15 cellular contexts compared by ENCODE assay signal in the genomic region with DNA sequence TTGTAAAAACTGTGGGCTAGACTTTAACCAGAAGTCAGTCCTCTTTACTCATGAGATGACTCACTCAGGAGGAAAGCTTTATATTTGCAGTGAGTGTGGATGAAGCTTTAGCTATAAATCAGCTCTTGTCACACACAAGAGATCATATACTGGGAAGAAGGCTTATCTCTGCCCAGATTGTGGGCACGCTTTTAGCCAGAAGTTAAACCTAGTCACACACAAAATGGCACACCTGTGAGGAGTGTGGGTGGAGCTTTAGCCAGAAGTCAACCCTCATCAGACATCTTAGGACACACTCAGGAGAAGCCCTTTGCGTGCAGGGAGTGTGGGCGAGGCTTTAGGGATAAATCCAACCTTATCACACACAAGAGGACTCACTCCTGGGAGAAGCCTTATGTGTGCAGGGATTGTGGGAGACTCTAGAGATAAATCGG.
DNase-seq lines count a peak whose midpoint lies in the region; TF ChIP-seq lines count a peak whose summit lies in the region.
"Had no signal": no experiment of that assay in that cellular context is flagged by ENCODE, and none has a peak within 500 bp of the region (broad histone marks: within the 10 kb centered on the region; RNA-seq: fewer than 3 reads in every experiment).

No MANE protein-coding gene starts in this region.

- peak overlapping the region; percentile 49 for H2AK5ac ChIP-seq in mesenchymal stem cell (ENCODE audit: low read length, severe bottlenecking)

- no peak overlapping the region for H3K4me2 ChIP-seq in mesenchymal stem cell (ENCODE audit: low read length, poor library complexity, severe bottlenecking)

- H2BK12ac ChIP-seq in mesenchymal stem cell (ENCODE audit: low read length in 2 of 2) = peak overlapping the region in 1 of 2 experiments; percentile 77

- H3K18ac ChIP-seq in mesenchymal stem cell (ENCODE audit: low read depth in 1 of 2, low read length in 2 of 2) = peak overlapping the region in 1 of 2 experiments; percentile 6

- no CpG with 5 or more reads among the region's 4 CpGs for WGBS in mesenchymal stem cell
- WGBS in testis, 2 donors = 72 to 79% methylated on average over 4 of the region's 4 CpGs

- no peaks in the 10 kb centered on the region for H3K79me1 ChIP-seq in mesenchymal stem cell (replicated peaks; ENCODE audit: low read length, poor library complexity, severe bottlenecking)

- H3K4ac ChIP-seq in mesenchymal stem cell (ENCODE audit: low read depth in 1 of 2, low read length in 2 of 2) = peak overlapping the region in 1 of 2 experiments; percentile 11

- in situ Hi-C loops in brain microvascular endothelial cell (cut with HindIII; ENCODE audit: low pct_ligation_motif_present, low sequenced_read_pairs) = no loop called here
- in situ Hi-C loops in HAP-1 (cut with MboI; ENCODE audit: low sequenced_read_pairs) = no loop called here

- H2AFZ ChIP-seq in mesenchymal stem cell (ENCODE audit: low read depth, low read length) = no peak overlapping the region

- no peak overlapping the region for H3K23ac ChIP-seq in mesenchymal stem cell (ENCODE audit: low read length in 2 of 2)

- H4K91ac ChIP-seq in mesenchymal stem cell (ENCODE audit: low read length) = no peak overlapping the region

- H3K27ac ChIP-seq in brain microvascular endothelial cell (no peak overlapping the region), mesenchymal stem cell (ENCODE audit: low read length, poor library complexity, severe bottlenecking) (no peak overlapping the region), testis (no peak overlapping the region)
- H3K27ac ChIP-seq: HL-60, sigmoid colon, SJSA1 had no signal

- no peak overlapping the region for H4K8ac ChIP-seq in mesenchymal stem cell (ENCODE audit: low read length)

- DNase-seq in AG10803 (ENCODE audit: low read depth) (peak; percentile 31), LHCN-M2 (ENCODE audit: low read depth) (peak; percentile 76), brain microvascular endothelial cell (peak; percentile 20), mesenchymal stem cell (peak; percentile 85), SHP77 (lab: John Stamatoyannopoulos, UW) (no peak), testis (no peak), HAP-1 (ENCODE audit: low spot score in 2 of 2) (no peak), superior temporal gyrus (ENCODE audit: extremely low spot score) (no peak)
- DNase-seq: activated CD4-positive, CD25-positive, alpha-beta regulatory T cell treated with anti-CD3 and anti-CD28 coated beads, Interleukin-2, amount 50 U/mL, for 72 hours; activated T-cell treated with anti-CD3 and anti-CD28 coated beads, Interleukin-2, amount 50 U/mL, for 1 hour; aorta; NCI-H526; sigmoid colon had no signal

- H2BK15ac ChIP-seq in mesenchymal stem cell (ENCODE audit: low read depth, poor library complexity, severe bottlenecking) = no peak overlapping the region

- H3K36me3 ChIP-seq in brain microvascular endothelial cell (replicated peaks) (no peaks in the 10 kb centered on the region), mesenchymal stem cell (ENCODE audit: control insufficient read depth in 1 of 2, insufficient read depth in 2 of 2, low read depth in 1 of 2, low read length in 2 of 2) (no peaks in the 10 kb centered on the region), testis (ENCODE audit: low read depth, missing control alignments) (no peaks in the 10 kb centered on the region), HAP-1 (replicated peaks) (no peaks in the 10 kb centered on the region)
- H3K36me3 ChIP-seq: sigmoid colon, SJSA1 had no signal

- TF ChIP-seq POLR2A in testis (IDR thresholded peaks at IDR 0.05) = no peak

- H3K9me3 ChIP-seq in mesenchymal stem cell (ENCODE audit: control insufficient read depth, low read length) (no peaks in the 10 kb centered on the region), testis (no peaks in the 10 kb centered on the region), HAP-1 (no peaks in the 10 kb centered on the region)
- H3K9me3 ChIP-seq: sigmoid colon, SJSA1 had no signal

- TF ChIP-seq CTCF in AG10803 (conservative IDR thresholded peaks at IDR 0.05; ENCODE audit: low read length) = no peak
- TF ChIP-seq CTCF in brain microvascular endothelial cell (IDR thresholded peaks at IDR 0.05; ENCODE audit: low read depth, low read length, missing control alignments) = no peak
- TF ChIP-seq CTCF in testis (IDR thresholded peaks at IDR 0.05) = no peak

- no peak overlapping the region for H2BK120ac ChIP-seq in mesenchymal stem cell (ENCODE audit: low read depth, low read length)

- H3K9ac ChIP-seq in mesenchymal stem cell (ENCODE audit: low read length) = no peak overlapping the region

- H3K4me3 ChIP-seq in AG10803 (ENCODE audit: low read length) (no peak overlapping the region), brain microvascular endothelial cell (ENCODE audit: low read depth, low read length) (no peak overlapping the region), mesenchymal stem cell (ENCODE audit: insufficient read depth in 1 of 2, low read depth in 1 of 2, low read length in 2 of 2) (no peak overlapping the region), testis (no peak overlapping the region), HAP-1 (no peak overlapping the region)
- H3K4me3 ChIP-seq: sigmoid colon, SJSA1 had no signal

- H3K4me1 ChIP-seq in mesenchymal stem cell (ENCODE audit: control insufficient read depth, insufficient read depth, low read depth, low read length) (no peaks in the 10 kb centered on the region), testis (no peaks in the 10 kb centered on the region), HAP-1 (peaks cover 16% of the 10 kb centered on the region)
- H3K4me1 ChIP-seq: sigmoid colon had no signal

- H3K27me3 ChIP-seq in brain microvascular endothelial cell (replicated peaks) = no peaks in the 10 kb centered on the region
- peaks cover 0 to 2% of the 10 kb centered on the region in 2 experiments for H3K27me3 ChIP-seq in mesenchymal stem cell (ENCODE audit: control insufficient read depth in 1 of 2, insufficient read depth in 1 of 2, low read length in 2 of 2)
- H3K27me3 ChIP-seq in testis = no peaks in the 10 kb centered on the region
- H3K27me3 ChIP-seq in HAP-1 (ENCODE audit: low read depth) = no peaks in the 10 kb centered on the region
- H3K27me3 ChIP-seq: sigmoid colon, SJSA1 had no signal

- H2BK5ac ChIP-seq in mesenchymal stem cell (ENCODE audit: low read depth, low read length, poor library complexity, severe bottlenecking) = no peak overlapping the region

- intact Hi-C loops in testis (cut with DNase I; ENCODE audit: low total_unique reads) = no loop called here

- H3K14ac ChIP-seq in mesenchymal stem cell (ENCODE audit: low read length in 2 of 2) = no peak overlapping the region

Comparison
In these comparisons a context has a peak if more than half of its experiments do, and no peak if none do; other contexts are left out.
1. DNase-seq: peak in AG10803 (single experiment), LHCN-M2 (single experiment), brain microvascular endothelial cell (single experiment) and mesenchymal stem cell (single experiment); none in SHP77 (0 of 2), testis (single experiment), HAP-1 (0 of 2) and superior temporal gyrus (single experiment).